ENCODE assay signal across 9 cellular contexts in the genomic region with DNA sequence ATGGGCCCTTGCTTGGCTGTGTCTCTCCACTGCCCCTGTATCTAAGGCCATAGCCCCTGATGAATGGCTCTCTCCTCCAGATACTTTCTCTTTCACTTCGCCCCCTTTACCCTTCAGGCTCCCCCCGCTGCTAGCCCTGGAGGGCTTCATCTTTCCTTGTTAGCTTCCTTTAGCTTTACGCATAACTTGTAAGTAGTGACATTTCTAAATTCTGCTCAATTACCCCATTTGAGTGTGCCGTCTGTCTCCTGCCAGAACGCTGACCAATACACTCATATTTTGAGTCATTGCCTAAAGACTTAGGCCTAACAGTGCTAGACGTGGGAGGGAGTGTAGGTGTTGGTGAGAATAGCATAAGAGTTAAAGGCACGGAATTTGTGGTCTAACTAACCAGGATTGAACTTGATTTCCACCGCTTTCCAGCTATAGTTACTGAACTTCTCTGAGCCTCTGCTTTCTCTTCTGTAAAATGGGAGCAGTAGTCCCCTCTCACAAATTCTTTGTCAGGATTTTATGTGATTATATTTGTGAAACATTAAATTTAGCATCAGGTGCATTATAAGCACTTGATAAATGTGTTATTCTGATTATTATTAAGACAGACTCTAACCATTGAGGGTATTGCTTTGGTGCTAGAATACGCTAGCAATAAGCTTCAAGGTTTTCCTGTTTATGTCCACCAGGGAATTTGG.
A peak's percentile ranks its signal among the peaks of the same experiment; 100 is the strongest.
DNase-seq lines count a peak whose midpoint lies in the region; ATAC-seq, FAIRE-seq and TF ChIP-seq lines count a peak whose summit lies in the region.
"Had no signal": no experiment of that assay in that cellular context is flagged by ENCODE, and none has a peak within 500 bp of the region (broad histone marks: within the 10 kb centered on the region; RNA-seq: fewer than 3 reads in every experiment).

No MANE protein-coding gene starts in this region.

- no peaks in the 10 kb centered on the region for H3K27me3 ChIP-seq in astrocyte (ENCODE audit: insufficient read depth, low read length)

- peaks cover 44% of the 10 kb centered on the region for H3K4me1 ChIP-seq in astrocyte (ENCODE audit: insufficient read depth, low read length)

- H3K36me3 ChIP-seq in astrocyte (ENCODE audit: insufficient read depth, low read length) = no peaks in the 10 kb centered on the region

- intact Hi-C loops in posterior vena cava (cut with DNase I) = loop anchor here in 1 of 2 donors (10.0 kb wide), 1 partner anchor 119 kb away; no protein-coding TSS in a partner anchor

- peaks cover 35% of the 10 kb centered on the region for H3K4me1 Mint-ChIP-seq in astrocyte (ENCODE audit: low read depth, unreplicated experiment)

- peaks cover 5% of the 10 kb centered on the region for H3K36me3 Mint-ChIP-seq in astrocyte (ENCODE audit: low read depth, unreplicated experiment)

- H3K79me2 ChIP-seq in astrocyte (ENCODE audit: insufficient read depth, low read length) = no peaks in the 10 kb centered on the region

- H3K9me3 Mint-ChIP-seq in astrocyte (ENCODE audit: unreplicated experiment) = no peaks in the 10 kb centered on the region

- H3K9ac ChIP-seq in astrocyte (ENCODE audit: low read length) = peak overlapping the region; percentile 47

- peak overlapping the region; percentile 23 for H3K27ac Mint-ChIP-seq in astrocyte (ENCODE audit: unreplicated experiment)

- H2AFZ ChIP-seq in astrocyte (ENCODE audit: low read depth, low read length) = no peak overlapping the region

- peak; percentile 78 for DNase-seq in activated CD8-positive, alpha-beta memory T cell treated with anti-CD3 and anti-CD28 coated beads for 24 hours
- no peak for DNase-seq in activated CD8-positive, alpha-beta memory T cell treated with anti-CD3 and anti-CD28 coated beads, Interleukin-2, amount 50 U/mL, for 48 hours
- peak; percentile 99 for DNase-seq in astrocyte (ENCODE audit: low read depth)
- no peak for DNase-seq in KBM-7
- no peak for DNase-seq in HUDEP-2 (lab: John Stamatoyannopoulos, UW; ENCODE audit: unreplicated experiment in 76 of 76)
- no peak for DNase-seq in posterior vena cava (ENCODE audit: low spot score)

- H3K4me3 Mint-ChIP-seq in astrocyte (ENCODE audit: unreplicated experiment) = no peak overlapping the region

- no peaks in the 10 kb centered on the region for H4K20me1 ChIP-seq in astrocyte (ENCODE audit: insufficient read depth, low read length)

- peak; percentile 67 for ATAC-seq in HG03280 (IDR thresholded peaks at IDR 0.05; ENCODE audit: unreplicated experiment)

- no peak for TF ChIP-seq CTCF in astrocyte (IDR thresholded peaks at IDR 0.05; ENCODE audit: insufficient read depth, low read depth, low read length)

- H3K4me2 ChIP-seq in astrocyte (ENCODE audit: low read length) = peak overlapping the region; percentile 66

- in situ Hi-C loops in KBM-7 (cut with MboI; ENCODE audit: low pct_unique_long_range_greater_than_20kb, low sequenced_read_pairs) = no loop called here

- H3K27me3 Mint-ChIP-seq in astrocyte (ENCODE audit: low read depth, unreplicated experiment) = peaks cover 4% of the 10 kb centered on the region

- H3K9me3 ChIP-seq in astrocyte (ENCODE audit: insufficient read depth, low read depth, low read length) = no peaks in the 10 kb centered on the region

- FAIRE-seq in astrocyte (lab: Jason Lieb, UNC) = no peak

- peak overlapping the region; percentile 69 for H3K27ac ChIP-seq in astrocyte (ENCODE audit: low read depth, low read length)
- H3K27ac ChIP-seq in skin epidermis = peak overlapping the region in 13 of 21 experiments; percentile 19 to 79 (median 54)
- H3K27ac ChIP-seq: VCaP had no signal

- H3K4me3 ChIP-seq in astrocyte (ENCODE audit: insufficient read depth, low read depth, low read length) = peak overlapping the region; percentile 2
- H3K4me3 ChIP-seq in skin epidermis = peak overlapping the region in 1 of 7 experiments; percentile 13

Comparison
In these comparisons a context has a peak if more than half of its experiments do, and no peak if none do; other contexts are left out.
1. DNase-seq: peak in activated CD8-positive, alpha-beta memory T cell treated with anti-CD3 and anti-CD28 coated beads for 24 hours (single experiment) and astrocyte (single experiment); none in activated CD8-positive, alpha-beta memory T cell treated with anti-CD3 and anti-CD28 coated beads, Interleukin-2, amount 50 U/mL, for 48 hours (single experiment), KBM-7 (single experiment), HUDEP-2 (0 of 76) and posterior vena cava (single experiment).